ENCODE assay signal across 9 cellular contexts in genomic region chr1:2237773-2238172, GRCh38. TPM values are rescaled to one million over a fixed set of nuclear protein-coding genes. Genes with fewer than 3 reads are reported as not detected.
DNase-seq lines count a peak whose midpoint lies in the region; ATAC-seq and TF ChIP-seq lines count a peak whose summit lies in the region.
"Had no signal": no experiment of that assay in that cellular context is flagged by ENCODE, and none has a peak within 500 bp of the region (broad histone marks: within the 10 kb centered on the region; RNA-seq: fewer than 3 reads in every experiment).

No MANE protein-coding gene starts in this region.

- CTCF ChIA-PET in activated CD4-positive, alpha-beta memory T cell treated with anti-CD3 and anti-CD28 coated beads, Interleukin-2, amount 10 ng/mL, durations not matched to agents 7 days and 5 days (lab: Charles Lee), result interaction anchor here (1.5 kb wide), 1 partner anchor 78 kb away, joined by 3 read pairs; no protein-coding TSS in a partner anchor

- peak overlapping the region in 1 of 2 donors; percentile 27 for H3K4me3 ChIP-seq in gastroesophageal sphincter

- H3K27ac Mint-ChIP-seq in activated CD4-positive, alpha-beta memory T cell treated with anti-CD3 and anti-CD28 coated beads, Interleukin-2, amount 10 ng/mL, durations not matched to agents 7 days and 5 days, result peak overlapping the region; percentile 28

- H3K4me1 ChIP-seq in gastroesophageal sphincter, result peaks cover 15 to 100% (median 90%) of the 10 kb centered on the region in 3 donors

- 0 out of 3 replicates have a peak, but pooled peaks have one; percentile 6 for TF ChIP-seq CTCF in GM12872 (IDR thresholded peaks at IDR 0.05; ENCODE audit: insufficient read depth, low read depth, low read length)
- TF ChIP-seq CTCF in gastroesophageal sphincter (IDR thresholded peaks at IDR 0.05), result peak in 2 of 4 experiments; percentile 31 to 40

- no peaks in the 10 kb centered on the region for H3K27me3 Mint-ChIP-seq in activated CD4-positive, alpha-beta memory T cell treated with anti-CD3 and anti-CD28 coated beads, Interleukin-2, amount 10 ng/mL, durations not matched to agents 7 days and 5 days

- intact Hi-C loops in sciatic nerve (cut with DNase I), result loop anchor here (10.0 kb wide), 1 partner anchor 57 kb away; no protein-coding TSS in a partner anchor

- WGBS in gastroesophageal sphincter (ENCODE audit: low coverage in 1 of 2), 2 donors, result no CpG with 5 or more reads among the region's 19 CpGs

- peaks cover 85% of the 10 kb centered on the region for H3K4me1 Mint-ChIP-seq in activated CD4-positive, alpha-beta memory T cell treated with anti-CD3 and anti-CD28 coated beads, Interleukin-2, amount 10 ng/mL, durations not matched to agents 7 days and 5 days

- no peak for ATAC-seq in gastroesophageal sphincter
- no peak for ATAC-seq in sciatic nerve
- no peak for ATAC-seq in GM18909 (IDR thresholded peaks at IDR 0.05; ENCODE audit: poor library complexity, unreplicated experiment)

- POLR2A ChIA-PET in activated CD4-positive, alpha-beta memory T cell treated with anti-CD3 and anti-CD28 coated beads, Interleukin-2, amount 10 ng/mL, durations not matched to agents 7 days and 5 days (lab: Charles Lee), result interaction anchor here (0.8 to 9.5 kb wide), 3 partner anchors 10 to 52 kb away, joined by 3 to 78 read pairs (median 13); partner anchors contain the start of gene SKI

- H3K9me3 Mint-ChIP-seq in activated CD4-positive, alpha-beta memory T cell treated with anti-CD3 and anti-CD28 coated beads, Interleukin-2, amount 10 ng/mL, durations not matched to agents 7 days and 5 days, result no peaks in the 10 kb centered on the region

- H3K27me3 ChIP-seq in gastroesophageal sphincter, result no peaks in the 10 kb centered on the region

- H3K4me3 Mint-ChIP-seq in activated CD4-positive, alpha-beta memory T cell treated with anti-CD3 and anti-CD28 coated beads, Interleukin-2, amount 10 ng/mL, durations not matched to agents 7 days and 5 days, result no peak overlapping the region

- no peak for DNase-seq in activated CD4-positive, alpha-beta memory T cell treated with anti-CD3 and anti-CD28 coated beads, Interleukin-2, amount 10 ng/mL, durations not matched to agents 7 days and 5 days
- DNase-seq in sciatic nerve (ENCODE audit: low spot score) (peak; percentile 61), NOMO-1 treated with DMSO at 0.1 percent for 48 hours (lab: John Stamatoyannopoulos, UW; ENCODE audit: unreplicated experiment) (no peak), NCI-H748 (lab: John Stamatoyannopoulos, UW; ENCODE audit: unreplicated experiment) (no peak), SK-N-DZ (ENCODE audit: low spot score) (no peak)
- DNase-seq: NCI-H226 had no signal

- peaks cover 46% of the 10 kb centered on the region for H3K36me3 Mint-ChIP-seq in activated CD4-positive, alpha-beta memory T cell treated with anti-CD3 and anti-CD28 coated beads, Interleukin-2, amount 10 ng/mL, durations not matched to agents 7 days and 5 days (ENCODE audit: low read depth)

- no peak for TF ChIP-seq EP300 in gastroesophageal sphincter (IDR thresholded peaks at IDR 0.05)

- no peaks in the 10 kb centered on the region for H3K9me3 ChIP-seq in gastroesophageal sphincter

- TF ChIP-seq POLR2A in gastroesophageal sphincter (IDR thresholded peaks at IDR 0.05), result no peak

- peaks cover 0 to 9% of the 10 kb centered on the region in 2 donors for H3K36me3 ChIP-seq in gastroesophageal sphincter

- peak overlapping the region in 3 of 4 donors; percentile 87 to 93 (median 93) for H3K27ac ChIP-seq in gastroesophageal sphincter

RNA-seq across cellular contexts. Expression of gene SKI, which starts 9.7 kb away (rescaled TPM):
- 10 to 100 TPM; 58.0 to 61.5 TPM for total RNA-seq in activated CD4-positive, alpha-beta memory T cell treated with anti-CD3 and anti-CD28 coated beads, Interleukin-2, amount 10 ng/mL, durations not matched to agents 7 days and 5 days
- 100 to 1,000 TPM in 1 of 4 donors, 10 to 100 TPM in 3; 60.2 to 157 (median 79.0) TPM for total RNA-seq in gastroesophageal sphincter
- 108 TPM for total RNA-seq in sciatic nerve
- 2.4 and 3.1 TPM in 2 replicates for polyA plus RNA-seq in SK-N-DZ (2014; cell fraction: cytosol; rRNA removed)
- 1.2 and 7.3 TPM in 2 replicates for polyA plus RNA-seq in SK-N-DZ (2014; cell fraction: nucleus; rRNA removed)

RNA-seq across cellular contexts. Expression of gene FAAP20, which starts 43.2 kb away (rescaled TPM):
- total RNA-seq in activated CD4-positive, alpha-beta memory T cell treated with anti-CD3 and anti-CD28 coated beads, Interleukin-2, amount 10 ng/mL, durations not matched to agents 7 days and 5 days, result 10 to 100 TPM; 53.4 to 57.1 TPM
- total RNA-seq in gastroesophageal sphincter (10 to 100 TPM; 25.8 to 51.1 (median 43.3) TPM), sciatic nerve (43.0 TPM)
- polyA plus RNA-seq in SK-N-DZ (2014; cell fraction: cytosol; rRNA removed), result 31.2 and 35.3 TPM in 2 replicates
- 35.9 and 59.0 TPM in 2 replicates for polyA plus RNA-seq in SK-N-DZ (2014; cell fraction: nucleus; rRNA removed)
